In genomic region chr3:100260081-100260684, GRCh38 we compare ENCODE assay signal across 1 cellular context.
A peak's percentile ranks its signal among the peaks of the same experiment; 100 is the strongest.
TF ChIP-seq lines count a peak whose summit lies in the region.

No MANE protein-coding gene starts in this region.

TF ChIP-seq in HepG2, 621 proteins besides CTCF, POLR2A, EP300 and RAD21 (continued from another document and continues in another):
- TF ChIP-seq PCBP1 (IDR thresholded peaks at IDR 0.05; ENCODE audit: borderline replicate concordance, low read depth, low read length) (no peak), ZNF329 (CRISPR knock-in tag; IDR thresholded peaks at IDR 0.05; ENCODE audit: low read depth) (no peak), ZNF441 (CRISPR knock-in tag; IDR thresholded peaks at IDR 0.05; ENCODE audit: borderline replicate concordance) (no peak), NRL (CRISPR knock-in tag; IDR thresholded peaks at IDR 0.05; ENCODE audit: borderline replicate concordance) (no peak), GPN1 (CRISPR knock-in tag; IDR thresholded peaks at IDR 0.05; ENCODE audit: borderline replicate concordance) (no peak), ELF4 (CRISPR knock-in tag; IDR thresholded peaks at IDR 0.05; ENCODE audit: borderline replicate concordance) (0 out of 2 replicates have a peak, but pooled peaks have one; percentile 41), U2AF1 (optimal IDR thresholded peaks at IDR 0.05; ENCODE audit: low read depth, low read length) (no peak), ZNF784 (CRISPR knock-in tag; IDR thresholded peaks at IDR 0.05; ENCODE audit: borderline replicate concordance) (no peak), FOXK1 (CRISPR knock-in tag; IDR thresholded peaks at IDR 0.05; ENCODE audit: borderline replicate concordance, low read depth) (no peak), POGK (CRISPR knock-in tag; conservative IDR thresholded peaks at IDR 0.05) (no peak), ZNF772 (CRISPR knock-in tag; IDR thresholded peaks at IDR 0.05) (no peak), MEIS2 (CRISPR knock-in tag; IDR thresholded peaks at IDR 0.05) (no peak), ZBTB39 (CRISPR knock-in tag; IDR thresholded peaks at IDR 0.05) (no peak), ZNF644 (CRISPR knock-in tag; IDR thresholded peaks at IDR 0.05; ENCODE audit: low read depth) (no peak), JUNB (CRISPR knock-in tag; IDR thresholded peaks at IDR 0.05; ENCODE audit: borderline replicate concordance) (no peak), MAX (IDR thresholded peaks at IDR 0.05) (no peak; the same call in 1 of the 2 replicates), ZKSCAN5 (CRISPR knock-in tag; IDR thresholded peaks at IDR 0.05) (no peak), ZNF747 (CRISPR knock-in tag; IDR thresholded peaks at IDR 0.05; ENCODE audit: borderline replicate concordance) (no peak), NFKB2 (CRISPR knock-in tag; IDR thresholded peaks at IDR 0.05; ENCODE audit: borderline replicate concordance) (no peak), XBP1 (CRISPR knock-in tag; IDR thresholded peaks at IDR 0.05) (no peak), ZNF816 (CRISPR knock-in tag; IDR thresholded peaks at IDR 0.05; ENCODE audit: borderline replicate concordance) (no peak), THAP7 (CRISPR knock-in tag; IDR thresholded peaks at IDR 0.05) (no peak), ZNF557 (CRISPR knock-in tag; IDR thresholded peaks at IDR 0.05) (no peak), ZNF44 (CRISPR knock-in tag; IDR thresholded peaks at IDR 0.05) (no peak), TAF1 (CRISPR knock-in tag; IDR thresholded peaks at IDR 0.05) (no peak), KLF13 (CRISPR knock-in tag; IDR thresholded peaks at IDR 0.05) (no peak), PAX8 (CRISPR knock-in tag; IDR thresholded peaks at IDR 0.05; ENCODE audit: borderline replicate concordance) (no peak), CEBPG (CRISPR knock-in tag; IDR thresholded peaks at IDR 0.05) (no peak; the same call in 1 of the 2 replicates), ZSCAN29 (CRISPR knock-in tag; conservative IDR thresholded peaks at IDR 0.05) (0 out of 2 replicates have a peak, but pooled peaks have one; percentile 17), ZNF383 (CRISPR knock-in tag; IDR thresholded peaks at IDR 0.05; ENCODE audit: borderline replicate concordance) (no peak), ZNF460 (CRISPR knock-in tag; IDR thresholded peaks at IDR 0.05; ENCODE audit: borderline replicate concordance) (no peak), ZNF468 (CRISPR knock-in tag; IDR thresholded peaks at IDR 0.05) (no peak), ZNF619 (CRISPR knock-in tag; IDR thresholded peaks at IDR 0.05) (no peak), NCOA1 (CRISPR knock-in tag; IDR thresholded peaks at IDR 0.05) (no peak), ZXDC (CRISPR knock-in tag; IDR thresholded peaks at IDR 0.05) (no peak), POLR2AphosphoS2 (IDR thresholded peaks at IDR 0.05; ENCODE audit: low read depth, low read length) (no peak), TRIM22 (IDR thresholded peaks at IDR 0.05) (no peak), ZNF879 (CRISPR knock-in tag; IDR thresholded peaks at IDR 0.05) (0 out of 2 replicates have a peak, but pooled peaks have one; percentile 76), RXRA (CRISPR knock-in tag; IDR thresholded peaks at IDR 0.05) (no peak), KLF11 (CRISPR knock-in tag; IDR thresholded peaks at IDR 0.05) (0 out of 2 replicates have a peak, but pooled peaks have one; percentile 24), SP140L (CRISPR knock-in tag; IDR thresholded peaks at IDR 0.05; ENCODE audit: borderline replicate concordance) (peak; percentile 59; the same call in 1 of the 2 replicates), ZNF263 (CRISPR knock-in tag; IDR thresholded peaks at IDR 0.05) (no peak), TCF7 (IDR thresholded peaks at IDR 0.05; ENCODE audit: low read depth) (no peak), MED1 (CRISPR knock-in tag; IDR thresholded peaks at IDR 0.05) (no peak), FOSL1 (CRISPR knock-in tag; IDR thresholded peaks at IDR 0.05; ENCODE audit: borderline replicate concordance) (no peak), SIX1 (CRISPR knock-in tag; IDR thresholded peaks at IDR 0.05; ENCODE audit: borderline replicate concordance) (no peak), MATR3 (CRISPR knock-in tag; IDR thresholded peaks at IDR 0.05) (no peak)
- TF ChIP-seq, protein P1, sequence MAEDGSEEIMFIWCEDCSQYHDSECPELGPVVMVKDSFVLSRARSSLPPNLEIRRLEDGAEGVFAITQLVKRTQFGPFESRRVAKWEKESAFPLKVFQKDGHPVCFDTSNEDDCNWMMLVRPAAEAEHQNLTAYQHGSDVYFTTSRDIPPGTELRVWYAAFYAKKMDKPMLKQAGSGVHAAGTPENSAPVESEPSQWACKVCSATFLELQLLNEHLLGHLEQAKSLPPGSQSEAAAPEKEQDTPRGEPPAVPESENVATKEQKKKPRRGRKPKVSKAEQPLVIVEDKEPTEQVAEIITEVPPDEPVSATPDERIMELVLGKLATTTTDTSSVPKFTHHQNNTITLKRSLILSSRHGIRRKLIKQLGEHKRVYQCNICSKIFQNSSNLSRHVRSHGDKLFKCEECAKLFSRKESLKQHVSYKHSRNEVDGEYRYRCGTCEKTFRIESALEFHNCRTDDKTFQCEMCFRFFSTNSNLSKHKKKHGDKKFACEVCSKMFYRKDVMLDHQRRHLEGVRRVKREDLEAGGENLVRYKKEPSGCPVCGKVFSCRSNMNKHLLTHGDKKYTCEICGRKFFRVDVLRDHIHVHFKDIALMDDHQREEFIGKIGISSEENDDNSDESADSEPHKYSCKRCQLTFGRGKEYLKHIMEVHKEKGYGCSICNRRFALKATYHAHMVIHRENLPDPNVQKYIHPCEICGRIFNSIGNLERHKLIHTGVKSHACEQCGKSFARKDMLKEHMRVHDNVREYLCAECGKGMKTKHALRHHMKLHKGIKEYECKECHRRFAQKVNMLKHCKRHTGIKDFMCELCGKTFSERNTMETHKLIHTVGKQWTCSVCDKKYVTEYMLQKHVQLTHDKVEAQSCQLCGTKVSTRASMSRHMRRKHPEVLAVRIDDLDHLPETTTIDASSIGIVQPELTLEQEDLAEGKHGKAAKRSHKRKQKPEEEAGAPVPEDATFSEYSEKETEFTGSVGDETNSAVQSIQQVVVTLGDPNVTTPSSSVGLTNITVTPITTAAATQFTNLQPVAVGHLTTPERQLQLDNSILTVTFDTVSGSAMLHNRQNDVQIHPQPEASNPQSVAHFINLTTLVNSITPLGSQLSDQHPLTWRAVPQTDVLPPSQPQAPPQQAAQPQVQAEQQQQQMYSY (CRISPR knock-in tag; IDR thresholded peaks at IDR 0.05): no peak
- TF ChIP-seq, protein P2, sequence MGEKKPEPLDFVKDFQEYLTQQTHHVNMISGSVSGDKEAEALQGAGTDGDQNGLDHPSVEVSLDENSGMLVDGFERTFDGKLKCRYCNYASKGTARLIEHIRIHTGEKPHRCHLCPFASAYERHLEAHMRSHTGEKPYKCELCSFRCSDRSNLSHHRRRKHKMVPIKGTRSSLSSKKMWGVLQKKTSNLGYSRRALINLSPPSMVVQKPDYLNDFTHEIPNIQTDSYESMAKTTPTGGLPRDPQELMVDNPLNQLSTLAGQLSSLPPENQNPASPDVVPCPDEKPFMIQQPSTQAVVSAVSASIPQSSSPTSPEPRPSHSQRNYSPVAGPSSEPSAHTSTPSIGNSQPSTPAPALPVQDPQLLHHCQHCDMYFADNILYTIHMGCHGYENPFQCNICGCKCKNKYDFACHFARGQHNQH (CRISPR knock-in tag; IDR thresholded peaks at IDR 0.05): peak; percentile 4; the same call in 1 of the 2 replicates
- TF ChIP-seq, protein P3, sequence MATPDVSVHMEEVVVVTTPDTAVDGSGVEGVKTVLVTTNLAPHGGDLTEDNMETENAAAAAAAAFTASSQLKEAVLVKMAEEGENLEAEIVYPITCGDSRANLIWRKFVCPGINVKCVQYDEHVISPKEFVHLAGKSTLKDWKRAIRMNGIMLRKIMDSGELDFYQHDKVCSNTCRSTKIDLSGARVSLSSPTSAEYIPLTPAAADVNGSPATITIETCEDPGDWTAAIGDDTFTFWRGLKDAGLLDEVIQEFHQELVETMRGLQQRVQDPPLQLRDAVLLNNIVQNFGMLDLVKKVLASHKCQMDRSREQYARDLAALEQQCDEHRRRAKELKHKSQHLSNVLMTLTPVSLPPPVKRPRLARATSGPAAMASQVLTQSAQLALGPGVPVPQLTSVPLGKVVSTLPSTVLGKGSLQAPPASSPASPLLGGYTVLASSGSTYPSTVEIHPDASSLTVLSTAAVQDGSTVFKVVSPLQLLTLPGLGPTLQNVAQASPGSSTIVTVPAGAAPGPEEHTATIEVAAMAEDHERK (CRISPR knock-in tag; IDR thresholded peaks at IDR 0.05; ENCODE audit: low read depth): no peak
- TF ChIP-seq, protein P4, sequence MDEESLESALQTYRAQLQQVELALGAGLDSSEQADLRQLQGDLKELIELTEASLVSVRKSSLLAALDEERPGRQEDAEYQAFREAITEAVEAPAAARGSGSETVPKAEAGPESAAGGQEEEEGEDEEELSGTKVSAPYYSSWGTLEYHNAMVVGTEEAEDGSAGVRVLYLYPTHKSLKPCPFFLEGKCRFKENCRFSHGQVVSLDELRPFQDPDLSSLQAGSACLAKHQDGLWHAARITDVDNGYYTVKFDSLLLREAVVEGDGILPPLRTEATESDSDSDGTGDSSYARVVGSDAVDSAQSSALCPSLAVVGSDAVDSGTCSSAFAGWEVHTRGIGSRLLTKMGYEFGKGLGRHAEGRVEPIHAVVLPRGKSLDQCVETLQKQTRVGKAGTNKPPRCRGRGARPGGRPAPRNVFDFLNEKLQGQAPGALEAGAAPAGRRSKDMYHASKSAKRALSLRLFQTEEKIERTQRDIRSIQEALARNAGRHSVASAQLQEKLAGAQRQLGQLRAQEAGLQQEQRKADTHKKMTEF (CRISPR knock-in tag; IDR thresholded peaks at IDR 0.05): no peak
